ENCODE assay signal across 28 cellular contexts in genomic region chr5:77177576-77177975, GRCh38. TPM values are rescaled to one million over a fixed set of nuclear protein-coding genes. Genes with fewer than 3 reads are reported as not detected.
"Had no signal": no experiment of that assay in that cellular context is flagged by ENCODE, and none has a peak within 500 bp of the region (broad histone marks: within the 10 kb centered on the region; RNA-seq: fewer than 3 reads in every experiment).

No MANE protein-coding gene starts in this region.

- FAIRE-seq: bronchial epithelial cell had no signal

- DNase-seq: activated B cell treated with CpG ODN at 0.5 μM for 24 hours; activated CD4-positive, alpha-beta T cell treated with anti-CD3 and anti-CD28 coated beads for 4 hours; activated CD4-positive, alpha-beta T cell treated with anti-CD3 and anti-CD28 coated beads, Interleukin-2, amount 50 U/mL, for 4 hours; activated CD4-positive, CD25-positive, alpha-beta regulatory T cell treated with anti-CD3 and anti-CD28 coated beads, Interleukin-2, amount 50 U/mL, for 72 hours; activated CD8-positive, alpha-beta T cell treated with anti-CD3 and anti-CD28 coated beads for 36 hours; activated gamma-delta T cell; activated naive CD4-positive, alpha-beta T cell treated with Interleukin-2 at 50 U/mL for 16 hours; activated naive CD8-positive, alpha-beta T cell treated with anti-CD3 and anti-CD28 coated beads, Interleukin-2, amount 10 ng/mL, durations not matched to agents 7 days and 5 days; activated T-cell treated with anti-CD3 and anti-CD28 coated beads, Interleukin-2, amount 50 U/mL, for 24 hours; body of pancreas; caudate nucleus; cerebellar nuclear complex; MG63; NCI-H1048; NCI-H1105 treated with DMSO at 0.1 percent for 48 hours; NCI-H1436 treated with DMSO at 0.1 percent for 48 hours; NCI-H1694 treated with DMSO at 0.1 percent for 48 hours; NCI-H2029; NCI-H345; NCI-H524 treated with DMSO at 0.1 percent for 48 hours; Peyer's patch; SIG-M5; T-helper 1 cell; T-helper 2 cell; T-helper 9 cell had no signal

RNA-seq across cellular contexts. Expression of gene PDE8B, which starts 32.9 kb away (rescaled TPM):
- total RNA-seq: activated B cell treated with CpG ODN at 0.5 μM for 24 hours; activated CD8-positive, alpha-beta memory T cell treated with anti-CD3 and anti-CD28 coated beads for 36 hours; SK-MEL-5 had no signal
